8 cellular contexts compared by ENCODE assay signal in genomic region chr2:127525692-127526141, GRCh38. TPM values are rescaled to one million over a fixed set of nuclear protein-coding genes. Genes with fewer than 3 reads are reported as not detected.
DNase-seq lines count a peak whose midpoint lies in the region; ATAC-seq and TF ChIP-seq lines count a peak whose summit lies in the region.

No MANE protein-coding gene starts in this region.

- H3K9ac ChIP-seq in colonic mucosa (ENCODE audit: low read depth in 2 of 2, low read length in 2 of 2): peak overlapping the region; percentile 86 to 97
- H3K9ac ChIP-seq in mesenchymal stem cell (ENCODE audit: low read length): peak overlapping the region; percentile 98

- intact Hi-C loops in colonic mucosa (cut with DNase I) (no loop called here), vagina (cut with DNase I) (no loop called here)

- H2AK5ac ChIP-seq in mesenchymal stem cell (ENCODE audit: low read length, severe bottlenecking): no peak overlapping the region

- WGBS in mesenchymal stem cell: under 1% methylated on average over 20 of the region's 20 CpGs

- H4K91ac ChIP-seq in mesenchymal stem cell (ENCODE audit: low read length): peak overlapping the region; percentile 90

- peak; percentile 4 for ATAC-seq in GM19324 (IDR thresholded peaks at IDR 0.05; ENCODE audit: low FRiP score, unreplicated experiment)
- no peak for ATAC-seq in GM18517 (IDR thresholded peaks at IDR 0.05; ENCODE audit: unreplicated experiment)

- peak overlapping the region; percentile 79 for H3K4me2 ChIP-seq in mesenchymal stem cell (ENCODE audit: low read length, poor library complexity, severe bottlenecking)

- H2BK12ac ChIP-seq in mesenchymal stem cell (ENCODE audit: low read length in 2 of 2): no peak overlapping the region

- peak overlapping the region; percentile 63 for H2AFZ ChIP-seq in mesenchymal stem cell (ENCODE audit: low read depth, low read length)

- H2BK120ac ChIP-seq in mesenchymal stem cell (ENCODE audit: low read depth, low read length): peak overlapping the region; percentile 77

- TF ChIP-seq CTCF in colonic mucosa (IDR thresholded peaks at IDR 0.05): no peak
- TF ChIP-seq CTCF in vagina (IDR thresholded peaks at IDR 0.05): no peak

- peak overlapping the region in 1 of 2 experiments; percentile 87 for H3K14ac ChIP-seq in mesenchymal stem cell (ENCODE audit: low read length in 2 of 2)

- H3K23ac ChIP-seq in mesenchymal stem cell (ENCODE audit: low read length in 2 of 2): peak overlapping the region in 1 of 2 experiments; percentile 88

- H3K27ac ChIP-seq in colonic mucosa (peak overlapping the region; percentile 94), mesenchymal stem cell (ENCODE audit: low read length, poor library complexity, severe bottlenecking) (peak overlapping the region; percentile 95), vagina (peak overlapping the region; percentile 94)

- H3K18ac ChIP-seq in mesenchymal stem cell (ENCODE audit: low read depth in 1 of 2, low read length in 2 of 2): peak overlapping the region; percentile 88 to 98

- H3K27me3 ChIP-seq in colonic mucosa (no peaks in the 10 kb centered on the region), mesenchymal stem cell (ENCODE audit: control insufficient read depth in 1 of 2, insufficient read depth in 1 of 2, low read length in 2 of 2) (no peaks in the 10 kb centered on the region), vagina (no peaks in the 10 kb centered on the region)

- TF ChIP-seq POLR2A in vagina (IDR thresholded peaks at IDR 0.05): no peak

- H3K4me3 ChIP-seq in colonic mucosa (peak overlapping the region; percentile 99), mesenchymal stem cell (ENCODE audit: insufficient read depth in 1 of 2, low read depth in 1 of 2, low read length in 2 of 2) (peak overlapping the region; percentile 87 to 97), vagina (peak overlapping the region; percentile 91 to 93)

- H2BK15ac ChIP-seq in mesenchymal stem cell (ENCODE audit: low read depth, poor library complexity, severe bottlenecking): peak overlapping the region; percentile 91

- H2BK5ac ChIP-seq in mesenchymal stem cell (ENCODE audit: low read depth, low read length, poor library complexity, severe bottlenecking): peak overlapping the region; percentile 49

- H3K9me3 ChIP-seq in colonic mucosa: no peaks in the 10 kb centered on the region
- no peaks in the 10 kb centered on the region for H3K9me3 ChIP-seq in mesenchymal stem cell (ENCODE audit: control insufficient read depth, low read length)
- H3K9me3 ChIP-seq in vagina: no peaks in the 10 kb centered on the region

- H3K4me1 ChIP-seq in colonic mucosa: no peaks in the 10 kb centered on the region
- peaks cover 5% of the 10 kb centered on the region for H3K4me1 ChIP-seq in mesenchymal stem cell (ENCODE audit: control insufficient read depth, insufficient read depth, low read depth, low read length)
- H3K4me1 ChIP-seq in vagina: peaks cover 43% of the 10 kb centered on the region

- H3K36me3 ChIP-seq in colonic mucosa (no peaks in the 10 kb centered on the region), mesenchymal stem cell (ENCODE audit: control insufficient read depth in 1 of 2, insufficient read depth in 2 of 2, low read depth in 1 of 2, low read length in 2 of 2) (peaks cover 3 to 28% of the 10 kb centered on the region in 2 experiments), vagina (peaks cover 0 to 19% of the 10 kb centered on the region in 2 donors)

- DNase-seq in AG08395 (ENCODE audit: low spot score) (peak; percentile 54), RKO (ENCODE audit: low spot score) (peak; percentile 73), colonic mucosa (peak; percentile 37), mesenchymal stem cell (peak; percentile 70), vagina (ENCODE audit: extremely low spot score in 2 of 2) (peak in 1 of 2 donors; percentile 86), COLO668 (lab: John Stamatoyannopoulos, UW; ENCODE audit: unreplicated experiment) (no peak)

- peak overlapping the region; percentile 92 for H4K8ac ChIP-seq in mesenchymal stem cell (ENCODE audit: low read length)

- no peaks in the 10 kb centered on the region for H3K79me1 ChIP-seq in mesenchymal stem cell (replicated peaks; ENCODE audit: low read length, poor library complexity, severe bottlenecking)

- peak overlapping the region; percentile 85 to 99 for H3K4ac ChIP-seq in mesenchymal stem cell (ENCODE audit: low read depth in 1 of 2, low read length in 2 of 2)

RNA-seq across cellular contexts. Expression of gene IWS1, which starts 0.6 kb away (rescaled TPM):
- total RNA-seq in colonic mucosa: 10 to 100 TPM; 32.4 to 37.8 TPM
- polyA plus RNA-seq in mesenchymal stem cell (2013, experiment 1 of 2): 32.8 TPM
- 31.3 TPM for polyA plus RNA-seq in mesenchymal stem cell (2013, experiment 2 of 2)
- total RNA-seq in vagina: 40.8 TPM

RNA-seq across cellular contexts. Expression of gene MYO7B, which starts 9.8 kb away (rescaled TPM):
- total RNA-seq in colonic mucosa: 100 to 1,000 TPM; 159 to 218 TPM
- not detected for polyA plus RNA-seq in mesenchymal stem cell (2013, experiment 1 of 2)
- polyA plus RNA-seq in mesenchymal stem cell (2013, experiment 2 of 2): 0.01 TPM
- not detected for total RNA-seq in vagina

Comparison
In these comparisons a context has a peak if more than half of its experiments do, and no peak if none do; other contexts are left out.
1. RNA of gene MYO7B, which starts 9.8 kb away (total RNA-seq): 159 to 218 TPM in colonic mucosa; not detected in vagina (single experiment); every median in the first group is over 100 times any median in the second.
2. Peak in every context shown above with its lines, with median percentiles within 50 percentile points of each other: H3K27ac ChIP-seq and H3K4me3 ChIP-seq.